In the genomic region with DNA sequence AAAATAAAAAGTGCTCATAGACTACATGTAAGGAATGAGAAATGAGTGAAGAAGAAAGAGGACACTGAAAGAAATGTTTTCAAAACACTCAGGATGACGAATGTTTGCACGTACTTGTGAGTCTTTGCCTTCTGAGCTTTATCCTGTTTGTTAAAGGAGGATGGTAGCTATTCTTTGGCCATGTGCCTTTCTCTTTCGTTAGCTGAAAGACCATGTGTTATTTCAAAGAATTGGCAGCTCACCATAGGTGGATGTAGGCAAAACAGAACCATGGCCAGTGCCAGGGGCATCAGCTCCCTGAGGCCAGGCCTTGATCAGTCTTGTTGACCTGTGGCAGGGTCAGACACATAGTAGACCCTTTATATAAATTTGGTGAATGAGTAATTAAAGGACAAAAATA, we compare ENCODE assay signal across 6 cellular contexts.
"Had no signal": no experiment of that assay in that cellular context is flagged by ENCODE, and none has a peak within 500 bp of the region (broad histone marks: within the 10 kb centered on the region; RNA-seq: fewer than 3 reads in every experiment).

No MANE protein-coding gene starts in this region.

- ATAC-seq: K562 had no signal

- H3K27ac ChIP-seq: HL-60 had no signal

- DNase-seq: IMR-90, KBM-7, KG1 had no signal

- FAIRE-seq: HTR-8/SVneo, K562 had no signal

- H3K4me3 ChIP-seq: K562 had no signal
